ENCODE assay signal across 1 cellular context in genomic region chr14:23939607-23940326, GRCh38.
TF ChIP-seq lines count a peak whose summit lies in the region.

No MANE protein-coding gene starts in this region.

TF ChIP-seq in K562, 482 proteins besides CTCF, POLR2A, EP300 and RAD21 (continued from another document and continues in another):
- 0 out of 2 replicates have a peak, but pooled peaks have one; percentile 14 for TF ChIP-seq MGA (IDR thresholded peaks at IDR 0.05)
- peak; percentile 82 for TF ChIP-seq PYGO2 (tag; IDR thresholded peaks at IDR 0.05)
- no peak for TF ChIP-seq ZNF408 (CRISPR knock-in tag; IDR thresholded peaks at IDR 0.05; ENCODE audit: low read depth)
- TF ChIP-seq ELK3 (CRISPR knock-in tag; IDR thresholded peaks at IDR 0.05): no peak
- TF ChIP-seq MYNN (IDR thresholded peaks at IDR 0.05): no peak
- no peak for TF ChIP-seq MYNN (CRISPR knock-in tag; IDR thresholded peaks at IDR 0.05)
- TF ChIP-seq E2F5 (CRISPR knock-in tag; IDR thresholded peaks at IDR 0.05): no peak
- TF ChIP-seq MYC (IDR thresholded peaks at IDR 0.05; ENCODE audit: low read depth, low read length): no peak
- peak; percentile 44; the same call in 1 of the 2 replicates for TF ChIP-seq MYC (CRISPR knock-in tag; IDR thresholded peaks at IDR 0.05; ENCODE audit: borderline replicate concordance, low read depth)
- TF ChIP-seq THAP7 (CRISPR knock-in tag; IDR thresholded peaks at IDR 0.05): no peak
- no peak for TF ChIP-seq ELF2 (CRISPR knock-in tag; IDR thresholded peaks at IDR 0.05)
- TF ChIP-seq TEAD2 (tag; IDR thresholded peaks at IDR 0.05): no peak
- no peak for TF ChIP-seq TBL1XR1 (IDR thresholded peaks at IDR 0.05; ENCODE audit: low read length in 2 of 2)
- no peak for TF ChIP-seq RBM22 (IDR thresholded peaks at IDR 0.05; ENCODE audit: low read depth, low read length, poor library complexity, severe bottlenecking)
- TF ChIP-seq CHD2 (IDR thresholded peaks at IDR 0.05; ENCODE audit: low read depth, low read length): no peak
- TF ChIP-seq CEBPB (tag; IDR thresholded peaks at IDR 0.05): peak; percentile 83
- no peak for TF ChIP-seq ZMIZ1 (IDR thresholded peaks at IDR 0.05; ENCODE audit: low read depth in 2 of 2, low read length in 2 of 2)
- peak; percentile 59; the same call in 1 of the 2 replicates for TF ChIP-seq ZNF79 (CRISPR knock-in tag; IDR thresholded peaks at IDR 0.05; ENCODE audit: low read depth)
- TF ChIP-seq ZSCAN32 (CRISPR knock-in tag; IDR thresholded peaks at IDR 0.05): no peak
- peak; percentile 41; the same call in 1 of the 2 replicates for TF ChIP-seq ELF4 (CRISPR knock-in tag; IDR thresholded peaks at IDR 0.05)
- no peak for TF ChIP-seq NR2C2 (CRISPR knock-in tag; IDR thresholded peaks at IDR 0.05)
- TF ChIP-seq NR2C2 (tag; IDR thresholded peaks at IDR 0.05): 0 out of 2 replicates have a peak, but pooled peaks have one; percentile 27
- no peak for TF ChIP-seq ZFPM2 (CRISPR knock-in tag; IDR thresholded peaks at IDR 0.05)
- TF ChIP-seq ZNF184 (CRISPR knock-in tag; IDR thresholded peaks at IDR 0.05): no peak
- no peak for TF ChIP-seq ZBTB1 (CRISPR knock-in tag; IDR thresholded peaks at IDR 0.05; ENCODE audit: borderline replicate concordance, low read depth)
- peak; percentile 82; the same call in 1 of the 2 replicates for TF ChIP-seq ZNF140 (CRISPR knock-in tag; IDR thresholded peaks at IDR 0.05)
- TF ChIP-seq ARID2 (IDR thresholded peaks at IDR 0.05): no peak
- TF ChIP-seq ZNF318 (IDR thresholded peaks at IDR 0.05; ENCODE audit: borderline replicate concordance in 1 of 2, low read depth in 1 of 2): no peak
- TF ChIP-seq HNRNPK (IDR thresholded peaks at IDR 0.05; ENCODE audit: low read depth, low read length, poor library complexity, severe bottlenecking): no peak
